9 cellular contexts compared by ENCODE assay signal in genomic region chr17:4594406-4595349, GRCh38. TPM values are rescaled to one million over a fixed set of nuclear protein-coding genes. Genes with fewer than 3 reads are reported as not detected.
DNase-seq lines count a peak whose midpoint lies in the region; ATAC-seq and TF ChIP-seq lines count a peak whose summit lies in the region.
"Had no signal": no experiment of that assay in that cellular context is flagged by ENCODE, and none has a peak within 500 bp of the region (broad histone marks: within the 10 kb centered on the region; RNA-seq: fewer than 3 reads in every experiment).

No MANE protein-coding gene starts in this region.

- H3K27ac ChIP-seq in testis = no peak overlapping the region
- H3K27ac ChIP-seq: HL-60 had no signal

- H3K36me3 Mint-ChIP-seq in activated CD4-positive, alpha-beta T cell treated with anti-CD3 and anti-CD28 coated beads, Interleukin-2, amount 10 ng/mL, durations not matched to agents 7 days and 5 days (ENCODE audit: low read depth) = no peaks in the 10 kb centered on the region
- peaks cover 5% of the 10 kb centered on the region for H3K36me3 Mint-ChIP-seq in glutamatergic neuron (ENCODE audit: unreplicated experiment)

- no peak overlapping the region for H3K4me3 Mint-ChIP-seq in activated CD4-positive, alpha-beta T cell treated with anti-CD3 and anti-CD28 coated beads, Interleukin-2, amount 10 ng/mL, durations not matched to agents 7 days and 5 days
- H3K4me3 Mint-ChIP-seq in glutamatergic neuron (ENCODE audit: unreplicated experiment) = no peak overlapping the region

- no peaks in the 10 kb centered on the region; the same call in 1 of the 2 replicates for H3K27me3 ChIP-seq in H7 (ENCODE audit: control insufficient read depth, insufficient read depth, low read length)
- H3K27me3 ChIP-seq in testis = no peaks in the 10 kb centered on the region

- peaks cover 5% of the 10 kb centered on the region for H3K4me1 ChIP-seq in testis

- no peak for ATAC-seq in HG02798 (IDR thresholded peaks at IDR 0.05; ENCODE audit: poor library complexity, unreplicated experiment)
- no peak for ATAC-seq in GM21825 (IDR thresholded peaks at IDR 0.05; ENCODE audit: unreplicated experiment)

- peaks cover 3% of the 10 kb centered on the region for H3K4me1 Mint-ChIP-seq in activated CD4-positive, alpha-beta T cell treated with anti-CD3 and anti-CD28 coated beads, Interleukin-2, amount 10 ng/mL, durations not matched to agents 7 days and 5 days
- peaks cover 11% of the 10 kb centered on the region for H3K4me1 Mint-ChIP-seq in glutamatergic neuron (ENCODE audit: low read depth, unreplicated experiment)

- H3K4me3 ChIP-seq in H7 (ENCODE audit: insufficient read depth, low read depth, low read length) = no peak overlapping the region
- no peak overlapping the region for H3K4me3 ChIP-seq in testis

- H3K9me3 ChIP-seq in testis = no peaks in the 10 kb centered on the region

- TF ChIP-seq CTCF in glutamatergic neuron (IDR thresholded peaks at IDR 0.05; ENCODE audit: partially characterized antibody, unreplicated experiment) (no peak), testis (IDR thresholded peaks at IDR 0.05) (no peak)

- peak overlapping the region; percentile 68 for H3K27ac Mint-ChIP-seq in activated CD4-positive, alpha-beta T cell treated with anti-CD3 and anti-CD28 coated beads, Interleukin-2, amount 10 ng/mL, durations not matched to agents 7 days and 5 days
- no peak overlapping the region for H3K27ac Mint-ChIP-seq in glutamatergic neuron (ENCODE audit: unreplicated experiment)

- WGBS in testis, 2 donors = 82 to 87% methylated on average over 30 to 32 of the region's 33 CpGs

- DNase-seq in H7 (peak; percentile 95), glutamatergic neuron (peak; percentile 59), mucosa of gallbladder (ENCODE audit: low spot score) (no peak), testis (no peak)
- peak; percentile 45 for DNase-seq in activated CD4-positive, alpha-beta T cell treated with anti-CD3 and anti-CD28 coated beads, Interleukin-2, amount 10 ng/mL, durations not matched to agents 7 days and 5 days
- DNase-seq in stimulated activated CD4-positive, alpha-beta T cell treated with anti-CD3 and anti-CD28 coated beads, Interleukin-4, amount 100 ng/mL, for 24 hours = peak; percentile 32

- intact Hi-C loops in testis (cut with DNase I; ENCODE audit: low total_unique reads) = no loop called here

- no peak for TF ChIP-seq POLR2A in testis (IDR thresholded peaks at IDR 0.05)

- H3K9me3 Mint-ChIP-seq in activated CD4-positive, alpha-beta T cell treated with anti-CD3 and anti-CD28 coated beads, Interleukin-2, amount 10 ng/mL, durations not matched to agents 7 days and 5 days = no peaks in the 10 kb centered on the region
- H3K9me3 Mint-ChIP-seq in glutamatergic neuron (ENCODE audit: unreplicated experiment) = peaks cover 1% of the 10 kb centered on the region

- H3K36me3 ChIP-seq in H7 (replicated peaks; ENCODE audit: control insufficient read depth, insufficient read depth, low read length) = no peaks in the 10 kb centered on the region
- H3K36me3 ChIP-seq in testis (ENCODE audit: low read depth, missing control alignments) = no peaks in the 10 kb centered on the region

- no peaks in the 10 kb centered on the region for H3K27me3 Mint-ChIP-seq in activated CD4-positive, alpha-beta T cell treated with anti-CD3 and anti-CD28 coated beads, Interleukin-2, amount 10 ng/mL, durations not matched to agents 7 days and 5 days
- peaks cover 6% of the 10 kb centered on the region for H3K27me3 Mint-ChIP-seq in glutamatergic neuron (ENCODE audit: unreplicated experiment)

- POLR2A ChIA-PET in activated CD4-positive, alpha-beta T cell treated with anti-CD3 and anti-CD28 coated beads, Interleukin-2, amount 10 ng/mL, durations not matched to agents 7 days and 5 days (lab: Charles Lee) = no interaction called here

- CTCF ChIA-PET in activated CD4-positive, alpha-beta T cell treated with anti-CD3 and anti-CD28 coated beads, Interleukin-2, amount 10 ng/mL, durations not matched to agents 7 days and 5 days (lab: Charles Lee) = interaction anchor here (0.6 to 0.7 kb wide), 2 partner anchors 51 to 1175 kb away, joined by 3 read pairs; no protein-coding TSS in a partner anchor

RNA-seq across cellular contexts. Expression of gene SMTNL2, which starts 10.3 kb away (rescaled TPM):
- 1.4 and 1.9 TPM in 2 replicates for total RNA-seq in H7 (2014; rRNA removed; shearing (Covaris generic))
- not detected for total RNA-seq in activated CD4-positive, alpha-beta T cell treated with anti-CD3 and anti-CD28 coated beads, Interleukin-2, amount 10 ng/mL, durations not matched to agents 7 days and 5 days
- 22.0 TPM for total RNA-seq in glutamatergic neuron (ENCODE audit: unreplicated experiment)
- total RNA-seq in mucosa of gallbladder = 2.4 TPM
- 1 to 10 TPM; 2.6 to 4.3 TPM for total RNA-seq in testis
- 6.9 TPM for polyA plus RNA-seq in testis (ENCODE audit: insufficient read depth, low read depth, low replicate concordance)

RNA-seq across cellular contexts. Expression of gene GGT6, which starts 34.3 kb away (rescaled TPM):
- not detected in 2 replicates for total RNA-seq in H7 (2014; rRNA removed; shearing (Covaris generic))
- total RNA-seq in activated CD4-positive, alpha-beta T cell treated with anti-CD3 and anti-CD28 coated beads, Interleukin-2, amount 10 ng/mL, durations not matched to agents 7 days and 5 days = not detected
- not detected for total RNA-seq in glutamatergic neuron (ENCODE audit: unreplicated experiment)
- 21.3 TPM for total RNA-seq in mucosa of gallbladder
- total RNA-seq in testis = 1 to 10 TPM; 3.8 to 5.9 TPM
- polyA plus RNA-seq in testis (ENCODE audit: insufficient read depth, low read depth, low replicate concordance) = 2.5 TPM

RNA-seq across cellular contexts. Expression of gene MYBBP1A, which starts 39.5 kb away (rescaled TPM):
- 140 and 149 TPM in 2 replicates for total RNA-seq in H7 (2014; rRNA removed; shearing (Covaris generic))
- 10 to 100 TPM; 58.0 to 59.0 TPM for total RNA-seq in activated CD4-positive, alpha-beta T cell treated with anti-CD3 and anti-CD28 coated beads, Interleukin-2, amount 10 ng/mL, durations not matched to agents 7 days and 5 days
- 44.8 TPM for total RNA-seq in glutamatergic neuron (ENCODE audit: unreplicated experiment)
- total RNA-seq in mucosa of gallbladder = 30.8 TPM
- total RNA-seq in testis = 10 to 100 TPM; 74.1 to 78.9 TPM
- polyA plus RNA-seq in testis (ENCODE audit: insufficient read depth, low read depth, low replicate concordance) = 32.9 TPM

RNA-seq across cellular contexts. Expression of gene ALOX15, which starts 46.8 kb away (rescaled TPM):
- 0.10 and 0.11 TPM in 2 replicates for total RNA-seq in H7 (2014; rRNA removed; shearing (Covaris generic))
- total RNA-seq in activated CD4-positive, alpha-beta T cell treated with anti-CD3 and anti-CD28 coated beads, Interleukin-2, amount 10 ng/mL, durations not matched to agents 7 days and 5 days = under 1 TPM in 1 of 2 experiments, not detected in 1; 0.17 TPM
- not detected for total RNA-seq in glutamatergic neuron (ENCODE audit: unreplicated experiment)
- total RNA-seq in mucosa of gallbladder = 0.49 TPM
- total RNA-seq in testis = 1 to 10 TPM; 1.3 to 2.4 TPM
- polyA plus RNA-seq in testis (ENCODE audit: insufficient read depth, low read depth, low replicate concordance) = 5.2 TPM

Comparison
In these comparisons a context has a peak if more than half of its experiments do, and no peak if none do; other contexts are left out.
1. DNase-seq: peak in H7 (single experiment), activated CD4-positive, alpha-beta T cell treated with anti-CD3 and anti-CD28 coated beads, Interleukin-2, amount 10 ng/mL, durations not matched to agents 7 days and 5 days (single experiment), glutamatergic neuron (single experiment) and stimulated activated CD4-positive, alpha-beta T cell treated with anti-CD3 and anti-CD28 coated beads, Interleukin-4, amount 100 ng/mL, for 24 hours (single experiment); none in mucosa of gallbladder (single experiment) and testis (single experiment).